Comparison of ENCODE assay signal across 10 cellular contexts in the genomic region with DNA sequence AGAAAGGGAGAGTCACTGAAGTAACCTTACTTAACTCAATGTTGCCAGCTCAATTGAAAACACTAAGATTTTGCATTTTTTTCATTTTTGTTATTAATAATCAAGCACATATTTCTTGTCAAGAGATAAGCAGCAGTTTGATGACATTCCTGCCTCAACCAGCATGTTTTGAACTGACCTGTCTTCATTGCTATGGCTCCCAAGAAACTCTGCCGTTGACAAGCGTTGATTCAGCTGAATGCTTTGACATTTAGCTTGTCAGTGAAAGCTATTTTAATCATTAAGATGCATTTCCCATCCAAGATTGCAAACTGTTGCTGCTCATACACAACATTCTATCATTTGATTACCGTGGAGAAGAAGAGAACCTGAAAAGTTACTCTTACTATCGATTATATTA. TPM values are rescaled to one million over a fixed set of nuclear protein-coding genes. Genes with fewer than 3 reads are reported as not detected.
"Had no signal": no experiment of that assay in that cellular context is flagged by ENCODE, and none has a peak within 500 bp of the region (broad histone marks: within the 10 kb centered on the region; RNA-seq: fewer than 3 reads in every experiment).

No MANE protein-coding gene starts in this region.

- ATAC-seq: HepG2 had no signal

- DNase-seq: KBM-7, KG1 had no signal

- H3K4me3 Mint-ChIP-seq: IgD-negative memory B cell had no signal

- H3K4me1 Mint-ChIP-seq: IgD-negative memory B cell had no signal

- H3K27me3 Mint-ChIP-seq: IgD-negative memory B cell had no signal

- H3K4me2 ChIP-seq: KMS-11 had no signal

- H3K27ac ChIP-seq: HL-60, KMS-11 had no signal

- FAIRE-seq: HepG2, HTR-8/SVneo had no signal

- H3K36me3 Mint-ChIP-seq: IgD-negative memory B cell had no signal

- H3K9ac ChIP-seq: KMS-11 had no signal

- H3K27ac Mint-ChIP-seq: IgD-negative memory B cell had no signal

- H3K9me3 Mint-ChIP-seq: IgD-negative memory B cell had no signal

RNA-seq across cellular contexts. Expression of a gene that starts 5.9 kb away (rescaled TPM):
- total RNA-seq: HepG2, HT-29, HT1080, IMR-90 had no signal
- polyA plus RNA-seq: HepG2, IgD-negative memory B cell, IMR-90 had no signal
